Comparison of ENCODE assay signal across 8 cellular contexts in genomic region chr3:188900421-188900941, GRCh38.
A peak's percentile ranks its signal among the peaks of the same experiment; 100 is the strongest.
DNase-seq lines count a peak whose midpoint lies in the region; ATAC-seq and TF ChIP-seq lines count a peak whose summit lies in the region.

No MANE protein-coding gene starts in this region.

- no peaks in the 10 kb centered on the region for H3K36me3 ChIP-seq in left ventricle myocardium inferior
- H3K36me3 ChIP-seq in colonic mucosa: no peaks in the 10 kb centered on the region
- H3K36me3 ChIP-seq in left lung: no peaks in the 10 kb centered on the region
- no peaks in the 10 kb centered on the region for H3K36me3 ChIP-seq in aorta (ENCODE audit: control insufficient read depth in 1 of 2, insufficient read depth in 2 of 2, low read length in 1 of 2)

- H3K27me3 ChIP-seq in left ventricle myocardium inferior (ENCODE audit: low read depth): peaks cover 17% of the 10 kb centered on the region
- H3K27me3 ChIP-seq in colonic mucosa: no peaks in the 10 kb centered on the region
- H3K27me3 ChIP-seq in left lung: no peaks in the 10 kb centered on the region
- no peaks in the 10 kb centered on the region for H3K27me3 ChIP-seq in aorta (ENCODE audit: control insufficient read depth in 1 of 2, insufficient read depth in 2 of 2, low read length in 1 of 2)

- H3K9me3 ChIP-seq in left ventricle myocardium inferior (replicated peaks) (no peaks in the 10 kb centered on the region), colonic mucosa (no peaks in the 10 kb centered on the region), left lung (no peaks in the 10 kb centered on the region), aorta (ENCODE audit: control insufficient read depth, low read length) (no peaks in the 10 kb centered on the region)

- H3K4me1 ChIP-seq in left ventricle myocardium inferior (peaks cover 21% of the 10 kb centered on the region), colonic mucosa (no peaks in the 10 kb centered on the region), left lung (peaks cover 22 to 40% of the 10 kb centered on the region in 2 donors), aorta (ENCODE audit: control insufficient read depth in 1 of 2, insufficient read depth in 2 of 2, low read length in 2 of 2) (no peaks in the 10 kb centered on the region)

- H3K4me3 ChIP-seq in left ventricle myocardium inferior (no peak overlapping the region), colonic mucosa (no peak overlapping the region), left lung (no peak overlapping the region), aorta (ENCODE audit: low read length in 2 of 2) (no peak overlapping the region)

- intact Hi-C loops in Right ventricle myocardium superior (cut with DNase I) (no loop called here), left ventricle myocardium inferior (cut with micrococcal nuclease) (no loop called here), colonic mucosa (cut with DNase I) (no loop called here), left lung (cut with DNase I) (no loop called here), aorta (cut with DNase I) (loop anchor here in 1 of 2 donors (5.0 kb wide), 1 partner anchor 42 kb away; no protein-coding TSS in a partner anchor)

- TF ChIP-seq CTCF in left ventricle myocardium inferior (IDR thresholded peaks at IDR 0.05; ENCODE audit: borderline replicate concordance) (no peak), colonic mucosa (IDR thresholded peaks at IDR 0.05) (no peak), left lung (IDR thresholded peaks at IDR 0.05) (no peak)

- H3K27ac ChIP-seq in left ventricle myocardium inferior (replicated peaks): no peak overlapping the region
- H3K27ac ChIP-seq in colonic mucosa: peak overlapping the region; percentile 16
- H3K27ac ChIP-seq in left lung: peak overlapping the region; percentile 63 to 74
- peak overlapping the region in 1 of 2 donors; percentile 63 for H3K27ac ChIP-seq in aorta (ENCODE audit: low read depth in 1 of 2, low read length in 2 of 2)

- H3K9ac ChIP-seq in colonic mucosa (ENCODE audit: low read depth in 2 of 2, low read length in 2 of 2): no peak overlapping the region

- ATAC-seq in Right ventricle myocardium superior (ENCODE audit: poor library complexity): peak; percentile 72
- peak; percentile 63 for ATAC-seq in left lung
- peak; percentile 77 for ATAC-seq in aorta (ENCODE audit: low FRiP score)
- ATAC-seq in GM19023 (IDR thresholded peaks at IDR 0.05; ENCODE audit: unreplicated experiment): no peak
- no peak for ATAC-seq in HG03520 (IDR thresholded peaks at IDR 0.05; ENCODE audit: unreplicated experiment)

- DNase-seq in Right ventricle myocardium superior (no peak), left ventricle myocardium inferior (no peak), colonic mucosa (no peak), left lung (no peak), aorta (no peak), mesenteric fat pad (ENCODE audit: low spot score) (no peak)

- 7% methylated on average over 2 of the region's 2 CpGs for WGBS in aorta, 2 donors

Comparison
In these comparisons a context has a peak if more than half of its experiments do, and no peak if none do; other contexts are left out.
1. ATAC-seq: peak in Right ventricle myocardium superior (single experiment), left lung (single experiment) and aorta (single experiment); none in GM19023 (single experiment) and HG03520 (single experiment).